3 cellular contexts compared by ENCODE assay signal in genomic region chr4:107744532-107744931, GRCh38.
TF ChIP-seq lines count a peak whose summit lies in the region.

No MANE protein-coding gene starts in this region.

TF ChIP-seq in HCT116, 20 proteins besides CTCF, POLR2A, EP300 and RAD21:
- TF ChIP-seq, protein P1, sequence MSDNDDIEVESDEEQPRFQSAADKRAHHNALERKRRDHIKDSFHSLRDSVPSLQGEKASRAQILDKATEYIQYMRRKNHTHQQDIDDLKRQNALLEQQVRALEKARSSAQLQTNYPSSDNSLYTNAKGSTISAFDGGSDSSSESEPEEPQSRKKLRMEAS (IDR thresholded peaks at IDR 0.05): no peak
- TF ChIP-seq ZFX (IDR thresholded peaks at IDR 0.05) (no peak), EGR1 (IDR thresholded peaks at IDR 0.05; ENCODE audit: low read depth) (no peak), ATF3 (IDR thresholded peaks at IDR 0.05) (no peak), CEBPB (IDR thresholded peaks at IDR 0.05; ENCODE audit: low read depth) (no peak), SRF (IDR thresholded peaks at IDR 0.05; ENCODE audit: low read depth) (no peak), FOSL1 (IDR thresholded peaks at IDR 0.05; ENCODE audit: low read depth) (no peak)

TF ChIP-seq in HEK293, 187 proteins besides CTCF, POLR2A, EP300 and RAD21:
- TF ChIP-seq ZNF184 (tag by site-specific recombination; IDR thresholded peaks at IDR 0.05) (peak; percentile 80; the same call in 1 of the 2 replicates), SP7 (tag by site-specific recombination; IDR thresholded peaks at IDR 0.05) (no peak)

TF ChIP-seq in K562, 482 proteins besides CTCF, POLR2A, EP300 and RAD21:
- TF ChIP-seq ZNF184 (CRISPR knock-in tag; IDR thresholded peaks at IDR 0.05): peak; percentile 56; the same call in 1 of the 2 replicates
- no peak for TF ChIP-seq HDAC2 (IDR thresholded peaks at IDR 0.05)
